Comparison of ENCODE assay signal across 8 cellular contexts in genomic region chr6:710601-711571, GRCh38. TPM values are rescaled to one million over a fixed set of nuclear protein-coding genes. Genes with fewer than 3 reads are reported as not detected.
A peak's percentile ranks its signal among the peaks of the same experiment; 100 is the strongest.
DNase-seq lines count a peak whose midpoint lies in the region; ATAC-seq, FAIRE-seq and TF ChIP-seq lines count a peak whose summit lies in the region.

No MANE protein-coding gene starts in this region.

- TF ChIP-seq POLR2A in K562 (conservative IDR thresholded peaks at IDR 0.05), result no peak

- CTCF ChIA-PET in CD8-positive, alpha-beta memory T cell (lab: Charles Lee), result interaction anchor here (2.1 to 2.7 kb wide), 2 partner anchors 12 to 18 kb away, joined by 8 to 14 read pairs; partner anchors contain the start of gene EXOC2
- CTCF ChIA-PET in K562 (lab: Yijun Ruan, JAX; ENCODE audit: low intra/inter-chr PET ratio), result no interaction called here

- H3K4me3 Mint-ChIP-seq in CD8-positive, alpha-beta memory T cell, result peak overlapping the region; percentile 97 to 100 (median 99)
- H3K4me3 Mint-ChIP-seq in T-helper 17 cell, result peak overlapping the region; percentile 99

- no peak for TF ChIP-seq RAD21 in K562 (CRISPR knock-in tag; conservative IDR thresholded peaks at IDR 0.05 in 1 of 2, IDR thresholded peaks at IDR 0.05 in 1 of 2)

- H3K9me3 ChIP-seq in CD8-positive, alpha-beta memory T cell (ENCODE audit: low read length), result no peaks in the 10 kb centered on the region
- H3K9me3 ChIP-seq in T-helper 17 cell (ENCODE audit: control insufficient read depth, low read length, poor library complexity, severe bottlenecking) (no peaks in the 10 kb centered on the region), K562 (replicated peaks; ENCODE audit: control insufficient read depth, insufficient read depth, low read depth, low read length) (no peaks in the 10 kb centered on the region), iPS-15b (ENCODE audit: control insufficient read depth, insufficient read depth, low read length) (no peaks in the 10 kb centered on the region)

- H3K9ac ChIP-seq in K562 (ENCODE audit: insufficient read depth in 1 of 2, low read depth in 2 of 2, low read length in 2 of 2) (peak overlapping the region in 1 of 2 experiments; percentile 53; a peak in 2 of 4 replicates), iPS-15b (ENCODE audit: low read depth, low read length) (peak overlapping the region; percentile 57)

- no peak for FAIRE-seq in K562 (lab: Jason Lieb, UNC)

- no peaks in the 10 kb centered on the region for H4K20me1 ChIP-seq in K562 (replicated peaks; ENCODE audit: control insufficient read depth, insufficient read depth, low read length)

- H3K4me2 ChIP-seq in K562 (ENCODE audit: insufficient read depth, low read length), result peak overlapping the region; percentile 56

- TF ChIP-seq CTCF in K562 (IDR thresholded peaks at IDR 0.05 in 2 of 3, conservative IDR thresholded peaks at IDR 0.05 in 1 of 3; ENCODE audit: insufficient read depth in 2 of 3, low read depth in 1 of 3, low read length in 3 of 3), result no peak

- no peaks in the 10 kb centered on the region for H3K36me3 ChIP-seq in CD8-positive, alpha-beta memory T cell (ENCODE audit: insufficient read depth, low read length)
- no peaks in the 10 kb centered on the region for H3K36me3 ChIP-seq in K562 (ENCODE audit: control insufficient read depth, insufficient read depth, low read length)
- no peaks in the 10 kb centered on the region for H3K36me3 ChIP-seq in iPS-15b (ENCODE audit: control insufficient read depth, insufficient read depth, low read length)

- no peak for TF ChIP-seq EP300 in K562 (IDR thresholded peaks at IDR 0.05; ENCODE audit: low read length)

- H3K9me1 ChIP-seq in K562 (ENCODE audit: control insufficient read depth, insufficient read depth, low read length), result no peaks in the 10 kb centered on the region

- H3K4me1 ChIP-seq in CD8-positive, alpha-beta memory T cell (ENCODE audit: insufficient read depth, low read length), result peaks cover 10% of the 10 kb centered on the region
- H3K4me1 ChIP-seq in K562 (replicated peaks in 1 of 2; ENCODE audit: control insufficient read depth in 2 of 2, insufficient read depth in 2 of 2, low read length in 2 of 2) (peaks cover 0 to 7% of the 10 kb centered on the region in 2 experiments; a peak in 2 of 5 replicates), iPS-15b (ENCODE audit: control insufficient read depth, insufficient read depth, low read length) (peaks cover 28% of the 10 kb centered on the region)

- ATAC-seq in GM19397 (IDR thresholded peaks at IDR 0.05; ENCODE audit: unreplicated experiment), result peak; percentile 74
- ATAC-seq in HG03558 (IDR thresholded peaks at IDR 0.05; ENCODE audit: extremely low read depth, unreplicated experiment), result peak; percentile 66
- ATAC-seq in T-helper 17 cell, result peak; percentile 88
- ATAC-seq in K562, result peak; percentile 84

- H3K79me2 ChIP-seq in K562 (ENCODE audit: control insufficient read depth, insufficient read depth, low read length), result no peaks in the 10 kb centered on the region

- in situ Hi-C loops in K562 (cut with MboI), result no loop called here

- peak overlapping the region; percentile 64 for H2AFZ ChIP-seq in K562 (ENCODE audit: low read depth, low read length)

- peak; percentile 34 to 61 (median 55) for DNase-seq in CD8-positive, alpha-beta memory T cell
- DNase-seq in T-helper 17 cell, result peak in 2 of 3 donors; percentile 28 to 29
- DNase-seq in K562 (ENCODE audit: extremely low read depth in 1 of 4, low spot score in 3 of 4), result peak in 2 of 4 experiments; percentile 24 to 33
- DNase-seq in skeletal muscle cell (ENCODE audit: low read depth), result peak; percentile 40
- DNase-seq in OCI-M2 (lab: John Stamatoyannopoulos, UW; ENCODE audit: unreplicated experiment), result no peak

- 2% methylated on average over 55 of the region's 55 CpGs for WGBS in K562 (ENCODE audit: insufficient coverage, low coverage, missing lambda C conversion rate)

- H3K4me3 ChIP-seq in CD8-positive, alpha-beta memory T cell (ENCODE audit: low read length), result peak overlapping the region; percentile 74
- no peak overlapping the region for H3K4me3 ChIP-seq in K562
- H3K4me3 ChIP-seq in iPS-15b (ENCODE audit: low read depth, low read length), result peak overlapping the region; percentile 62
- peak overlapping the region; percentile 56 for H3K4me3 ChIP-seq in skeletal muscle cell (ENCODE audit: low read depth, low read length)

- peak overlapping the region; percentile 84 for H3K27ac ChIP-seq in CD8-positive, alpha-beta memory T cell (ENCODE audit: low read depth, low read length)
- H3K27ac ChIP-seq in K562 (ENCODE audit: extremely low read depth, low read depth, low read length), result no peak overlapping the region

- H3K9me3 Mint-ChIP-seq in CD8-positive, alpha-beta memory T cell, result no peaks in the 10 kb centered on the region

- H3K27me3 Mint-ChIP-seq in CD8-positive, alpha-beta memory T cell, result peaks cover 2 to 9% of the 10 kb centered on the region in 2 donors
- H3K27me3 Mint-ChIP-seq in T-helper 17 cell, result peaks cover 12% of the 10 kb centered on the region

- H3K27ac Mint-ChIP-seq in CD8-positive, alpha-beta memory T cell, result peak overlapping the region; percentile 92 to 100 (median 99)
- H3K27ac Mint-ChIP-seq in T-helper 17 cell, result peak overlapping the region; percentile 97

- no TSS peak for BruUV-seq in K562 (replicated peaks; lab: Mats Ljungman, UMichigan)

- H3K4me1 Mint-ChIP-seq in CD8-positive, alpha-beta memory T cell, result peaks cover 20 to 23% (median 21%) of the 10 kb centered on the region in 3 donors
- peaks cover 16% of the 10 kb centered on the region for H3K4me1 Mint-ChIP-seq in T-helper 17 cell

- POLR2A ChIA-PET in CD8-positive, alpha-beta memory T cell (lab: Charles Lee), result interaction anchor here (2.6 kb wide), 1 partner anchor 18 kb away, joined by 19 read pairs; the partner anchor contains the start of gene EXOC2
- POLR2A ChIA-PET in K562 (lab: Yijun Ruan, JAX), result interaction anchor here (0.6 to 0.8 kb wide), 3 partner anchors 11 to 1189 kb away, joined by 3 to 4 read pairs (median 3); no protein-coding TSS in a partner anchor

- H3K27me3 ChIP-seq in CD8-positive, alpha-beta memory T cell (ENCODE audit: insufficient read depth, low read length, poor library complexity, severe bottlenecking), result no peaks in the 10 kb centered on the region
- peaks cover 40 to 41% of the 10 kb centered on the region in 2 experiments for H3K27me3 ChIP-seq in K562 (ENCODE audit: control insufficient read depth in 2 of 2, insufficient read depth in 2 of 2, low read length in 2 of 2)
- H3K27me3 ChIP-seq in iPS-15b (ENCODE audit: control insufficient read depth, insufficient read depth, low read length), result no peaks in the 10 kb centered on the region

- intact Hi-C loops in K562 (cut with micrococcal nuclease), result no loop called here

- H3K36me3 Mint-ChIP-seq in CD8-positive, alpha-beta memory T cell, result peaks cover 0 to 10% (median 0%) of the 10 kb centered on the region in 3 donors
- H3K36me3 Mint-ChIP-seq in T-helper 17 cell (ENCODE audit: low read depth), result peaks cover 8% of the 10 kb centered on the region

TF ChIP-seq in K562, 482 proteins besides CTCF, POLR2A, EP300 and RAD21:
- TF ChIP-seq SMARCA5 (IDR thresholded peaks at IDR 0.05), result no peak
- TF ChIP-seq ZFP36 (IDR thresholded peaks at IDR 0.05; ENCODE audit: low read depth, low read length, partially characterized antibody), result peak; percentile 15
- TF ChIP-seq BMI1 (IDR thresholded peaks at IDR 0.05; ENCODE audit: low read length), result peak; percentile 32; the same call in 1 of the 2 replicates

RNA-seq across cellular contexts. Expression of gene EXOC2, which starts 17.9 kb away (rescaled TPM):
- 10 to 100 TPM; 43.1 to 44.6 TPM for total RNA-seq in CD8-positive, alpha-beta memory T cell
- 41.5 TPM for polyA plus RNA-seq in CD8-positive, alpha-beta memory T cell
- 10 to 100 TPM; 30.7 to 30.9 TPM for total RNA-seq in T-helper 17 cell
- total RNA-seq in K562 (2011; cell fraction: chromatin; rRNA removed; ENCODE audit: low replicate concordance), result 29.0 and 54.6 TPM in 2 replicates
- 15.0 and 20.5 TPM in 2 replicates for total RNA-seq in K562 (2011; cell fraction: nucleolus; rRNA removed)
- 22.8 and 25.9 TPM in 2 replicates for total RNA-seq in K562 (2011; cell fraction: nucleoplasm; rRNA removed)
- total RNA-seq in K562 (2014; rRNA removed), result 20.8 and 23.0 TPM in 2 replicates
- 27.9 and 28.6 TPM in 2 replicates for total RNA-seq in K562 (2014; rRNA removed; fragmentation: Illumina TruSeq; extraction: Trizol)
- total RNA-seq in K562 (2015; rRNA removed; fragmentation: Illumina TruSeq; extraction: Trizol), result 24.1 and 27.4 TPM in 2 replicates
- 24.4 and 24.7 TPM in 2 replicates for total RNA-seq in K562 (2021)
- 22.5 and 30.2 TPM in 2 replicates for polyA plus RNA-seq in K562 (2011; rRNA removed)
- polyA plus RNA-seq in K562 (2011; cell fraction: cytosol; rRNA removed), result 17.0 and 18.6 TPM in 2 replicates
- polyA plus RNA-seq in K562 (2011; cell fraction: nucleus; rRNA removed), result 18.1 and 20.1 TPM in 2 replicates
- polyA plus RNA-seq in K562 (2012), result 20.4 TPM in 2 replicates
- 20.2 and 24.2 TPM in 2 replicates for polyA plus RNA-seq in K562 (2014; fragmentation: Illumina TruSeq; extraction: Trizol)
- 10 to 100 TPM; 12.2 to 18.0 TPM for polyA plus RNA-seq in K562 (2014; fragmentation: Nextera tagmentation; extraction: Ambion mirVana)
- 17.0 and 23.6 TPM in 2 replicates for polyA plus RNA-seq in K562 (2014; rRNA removed)
- 66.5 and 74.5 TPM in 2 replicates for polyA minus RNA-seq in K562 (2011; rRNA and poly(A)+ RNA removed)
- polyA minus RNA-seq in K562 (2011; cell fraction: cytosol; rRNA and poly(A)+ RNA removed), result 17.9 and 26.4 TPM in 2 replicates
- polyA minus RNA-seq in K562 (2011; cell fraction: nucleus; rRNA and poly(A)+ RNA removed), result 22.2 and 34.4 TPM in 2 replicates

RNA-seq across cellular contexts. Expression of gene HUS1B, which starts 54.0 kb away (rescaled TPM):
- 1 to 10 TPM; 1.1 to 1.2 TPM for total RNA-seq in CD8-positive, alpha-beta memory T cell
- 0.94 TPM for polyA plus RNA-seq in CD8-positive, alpha-beta memory T cell
- total RNA-seq in T-helper 17 cell (1 to 10 TPM; 1.9 to 4.5 TPM), K562 (2014; rRNA removed) (1.1 and 1.3 TPM in 2 replicates), K562 (2014; rRNA removed; fragmentation: Illumina TruSeq; extraction: Trizol) (0.44 and 0.67 TPM in 2 replicates), K562 (2015; rRNA removed; fragmentation: Illumina TruSeq; extraction: Trizol) (0.57 and 0.69 TPM in 2 replicates), K562 (2021) (1.0 and 1.4 TPM in 2 replicates)
- total RNA-seq in K562 (2011; cell fraction: chromatin; rRNA removed; ENCODE audit: low replicate concordance), result 5.6 and 5.8 TPM in 2 replicates
- 2.8 and 3.8 TPM in 2 replicates for total RNA-seq in K562 (2011; cell fraction: nucleolus; rRNA removed)
- 2.7 and 4.0 TPM in 2 replicates for total RNA-seq in K562 (2011; cell fraction: nucleoplasm; rRNA removed)
- polyA plus RNA-seq in K562 (2011; rRNA removed) (0.29 and 0.31 TPM in 2 replicates), K562 (2014; fragmentation: Illumina TruSeq; extraction: Trizol) (0.16 and 0.32 TPM in 2 replicates), K562 (2014; fragmentation: Nextera tagmentation; extraction: Ambion mirVana) (under 1 TPM in 1 of 2 experiments, not detected in 1; 0.32 TPM), K562 (2014; rRNA removed) (0.32 TPM in 1 of 2 replicates, not detected in the other)
- polyA plus RNA-seq in K562 (2011; cell fraction: cytosol; rRNA removed), result 0.25 and 0.40 TPM in 2 replicates
- 0.74 and 1.4 TPM in 2 replicates for polyA plus RNA-seq in K562 (2011; cell fraction: nucleus; rRNA removed)
- 0.39 and 0.64 TPM in 2 replicates for polyA plus RNA-seq in K562 (2012)
- polyA minus RNA-seq in K562 (2011; rRNA and poly(A)+ RNA removed), result 0.63 and 0.74 TPM in 2 replicates
- polyA minus RNA-seq in K562 (2011; cell fraction: cytosol; rRNA and poly(A)+ RNA removed), result 1.4 TPM in 1 of 2 replicates, not detected in the other
- 2.6 TPM in 2 replicates for polyA minus RNA-seq in K562 (2011; cell fraction: nucleus; rRNA and poly(A)+ RNA removed)
